ENCODE assay signal across 12 cellular contexts in genomic region chr3:115657168-115657567, GRCh38. TPM values are rescaled to one million over a fixed set of nuclear protein-coding genes. Genes with fewer than 3 reads are reported as not detected.
DNase-seq lines count a peak whose midpoint lies in the region; ATAC-seq, FAIRE-seq and TF ChIP-seq lines count a peak whose summit lies in the region.
"Had no signal": no experiment of that assay in that cellular context is flagged by ENCODE, and none has a peak within 500 bp of the region (broad histone marks: within the 10 kb centered on the region; RNA-seq: fewer than 3 reads in every experiment).

No MANE protein-coding gene starts in this region.

- CTCF ChIA-PET in activated CD4-positive, alpha-beta T cell treated with anti-CD3 and anti-CD28 coated beads, Interleukin-2, amount 10 ng/mL, durations not matched to agents 7 days and 5 days (lab: Charles Lee): interaction anchor here (1.4 to 2.6 kb wide), 2 partner anchors 9 to 127 kb away, joined by 3 to 6 read pairs; no protein-coding TSS in a partner anchor

- peak overlapping the region; percentile 96 to 98 (median 96) for H3K27ac ChIP-seq in sigmoid colon
- no peak overlapping the region for H3K27ac ChIP-seq in pancreas

- POLR2A ChIA-PET in activated CD4-positive, alpha-beta T cell treated with anti-CD3 and anti-CD28 coated beads, Interleukin-2, amount 10 ng/mL, durations not matched to agents 7 days and 5 days (lab: Charles Lee): no interaction called here

- no peaks in the 10 kb centered on the region for H3K36me3 ChIP-seq in sigmoid colon
- H3K36me3 ChIP-seq in pancreas: no peaks in the 10 kb centered on the region

- ATAC-seq in pancreas (no peak), HG03378 (IDR thresholded peaks at IDR 0.05; ENCODE audit: unreplicated experiment) (no peak)

- TF ChIP-seq EP300 in sigmoid colon (IDR thresholded peaks at IDR 0.05): no peak

- WGBS in sigmoid colon, 2 donors: 78 to 90% methylated on average over 5 of the region's 5 CpGs
- WGBS in pancreas, 2 donors: 86 to 91% methylated on average over 5 of the region's 5 CpGs

- H3K9me3 ChIP-seq in sigmoid colon (no peaks in the 10 kb centered on the region), pancreas (no peaks in the 10 kb centered on the region)

- H3K27me3 Mint-ChIP-seq in activated CD4-positive, alpha-beta T cell treated with anti-CD3 and anti-CD28 coated beads, Interleukin-2, amount 10 ng/mL, durations not matched to agents 7 days and 5 days: no peaks in the 10 kb centered on the region

- H3K4me3 Mint-ChIP-seq in activated CD4-positive, alpha-beta T cell treated with anti-CD3 and anti-CD28 coated beads, Interleukin-2, amount 10 ng/mL, durations not matched to agents 7 days and 5 days: peak overlapping the region; percentile 46

- TF ChIP-seq CTCF in NB4 (IDR thresholded peaks at IDR 0.05; ENCODE audit: low read depth, low read length): no peak
- TF ChIP-seq CTCF in choroid plexus epithelial cell (conservative IDR thresholded peaks at IDR 0.05; ENCODE audit: low read depth, low read length): peak; percentile 6
- no peak for TF ChIP-seq CTCF in sigmoid colon (IDR thresholded peaks at IDR 0.05)
- no peak for TF ChIP-seq CTCF in pancreas (IDR thresholded peaks at IDR 0.05)

- no peak for FAIRE-seq in pancreas (lab: Jason Lieb, UNC)

- intact Hi-C loops in sigmoid colon (cut with DNase I): loop anchor here (5.0 kb wide), 1 partner anchor 510 kb away; the partner anchor contains the start of gene ZBTB20
- intact Hi-C loops in pancreas (cut with DNase I): no loop called here

- DNase-seq in activated CD4-positive, alpha-beta T cell treated with anti-CD3 and anti-CD28 coated beads, Interleukin-2, amount 10 ng/mL, durations not matched to agents 7 days and 5 days: no peak
- DNase-seq in activated CD4-positive, alpha-beta T cell treated with anti-CD3 and anti-CD28 coated beads, Interleukin-2, amount 50 U/mL, for 1 hour: no peak
- DNase-seq in NB4 (ENCODE audit: low read depth): peak; percentile 25
- no peak for DNase-seq in choroid plexus epithelial cell (ENCODE audit: low read depth)
- no peak for DNase-seq in sigmoid colon
- DNase-seq in hepatic stellate cell (ENCODE audit: low spot score): no peak
- no peak for DNase-seq in pancreas
- DNase-seq: activated CD4-positive, CD25-positive, alpha-beta regulatory T cell treated with anti-CD3 and anti-CD28 coated beads, Interleukin-2, amount 50 U/mL, for 72 hours; NCI-H1048; stimulated activated CD4-positive, alpha-beta T cell treated with anti-CD3 and anti-CD28 coated beads, Interleukin-15, amount 100 ng/mL, for 24 hours had no signal

- H3K4me3 ChIP-seq in NB4 (ENCODE audit: low read depth, low read length) (peak overlapping the region; percentile 76), choroid plexus epithelial cell (ENCODE audit: low read depth, low read length) (no peak overlapping the region), sigmoid colon (no peak overlapping the region), pancreas (no peak overlapping the region)

- H3K4me1 Mint-ChIP-seq in activated CD4-positive, alpha-beta T cell treated with anti-CD3 and anti-CD28 coated beads, Interleukin-2, amount 10 ng/mL, durations not matched to agents 7 days and 5 days: peaks cover 35% of the 10 kb centered on the region

- TF ChIP-seq POLR2A in NB4 (IDR thresholded peaks at IDR 0.05; ENCODE audit: extremely low read depth, insufficient read length): no peak
- no peak for TF ChIP-seq POLR2A in sigmoid colon (IDR thresholded peaks at IDR 0.05)

- H3K4me1 ChIP-seq in sigmoid colon: peaks cover 0 to 22% (median 19%) of the 10 kb centered on the region in 4 donors
- H3K4me1 ChIP-seq in pancreas: no peaks in the 10 kb centered on the region

- peak overlapping the region; percentile 66 for H3K27ac Mint-ChIP-seq in activated CD4-positive, alpha-beta T cell treated with anti-CD3 and anti-CD28 coated beads, Interleukin-2, amount 10 ng/mL, durations not matched to agents 7 days and 5 days

- no peaks in the 10 kb centered on the region for H3K36me3 Mint-ChIP-seq in activated CD4-positive, alpha-beta T cell treated with anti-CD3 and anti-CD28 coated beads, Interleukin-2, amount 10 ng/mL, durations not matched to agents 7 days and 5 days (ENCODE audit: low read depth)

- no peaks in the 10 kb centered on the region for H3K9me3 Mint-ChIP-seq in activated CD4-positive, alpha-beta T cell treated with anti-CD3 and anti-CD28 coated beads, Interleukin-2, amount 10 ng/mL, durations not matched to agents 7 days and 5 days

- no peaks in the 10 kb centered on the region for H3K27me3 ChIP-seq in sigmoid colon
- H3K27me3 ChIP-seq in pancreas: no peaks in the 10 kb centered on the region

RNA-seq across cellular contexts. Expression of gene GAP43, which starts 33.9 kb away (rescaled TPM):
- not detected for total RNA-seq in activated CD4-positive, alpha-beta T cell treated with anti-CD3 and anti-CD28 coated beads, Interleukin-2, amount 10 ng/mL, durations not matched to agents 7 days and 5 days
- 10 to 100 TPM in 2 of 4 donors, 1 to 10 TPM in 2; 4.4 to 18.9 (median 9.7) TPM for total RNA-seq in sigmoid colon
- polyA plus RNA-seq in sigmoid colon: 1 to 10 TPM in 1 of 3 donors, under 1 TPM in 1, not detected in 1; 0.60 to 8.2 TPM
- total RNA-seq in pancreas: under 1 TPM; 0.09 to 0.79 (median 0.14) TPM
- 1 to 10 TPM in 1 of 2 donors, under 1 TPM in 1; 0.27 to 2.2 TPM for polyA plus RNA-seq in pancreas
- total RNA-seq: fibroblast of villous mesenchyme had no signal

Comparison
In these comparisons a context has a peak if more than half of its experiments do, and no peak if none do; other contexts are left out.
1. H3K27ac ChIP-seq: peak in sigmoid colon (4 of 4); none in pancreas (0 of 4).